In the genomic region with DNA sequence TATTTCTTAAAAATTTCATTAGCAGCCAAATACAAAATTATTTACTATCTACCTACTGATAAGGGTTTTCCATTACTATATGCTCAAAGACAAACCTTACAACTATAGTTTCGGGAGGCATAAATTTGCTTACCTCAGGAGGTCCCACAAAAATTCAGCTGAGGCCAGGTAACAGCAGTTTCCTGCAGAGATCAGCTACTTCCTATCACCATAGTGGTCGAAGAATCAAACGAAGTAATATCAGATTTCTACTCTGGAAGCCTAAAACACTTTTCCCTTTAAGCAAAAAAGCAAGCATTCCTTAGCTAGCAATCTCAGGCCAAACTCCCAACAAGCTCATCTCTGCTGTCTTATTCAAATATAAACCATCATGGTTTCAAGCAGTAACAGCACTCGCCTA, we compare ENCODE assay signal across 1 cellular context.
TF ChIP-seq lines count a peak whose summit lies in the region.

No MANE protein-coding gene starts in this region.

TF ChIP-seq in H1, 55 proteins besides CTCF, POLR2A, EP300 and RAD21:
- no peak for TF ChIP-seq JUND (IDR thresholded peaks at IDR 0.05; ENCODE audit: low read length)
- no peak for TF ChIP-seq SIN3A (conservative IDR thresholded peaks at IDR 0.05 in 1 of 2, IDR thresholded peaks at IDR 0.05 in 1 of 2; ENCODE audit: low read depth in 1 of 2, low read length in 2 of 2)
- TF ChIP-seq SAP30 (IDR thresholded peaks at IDR 0.05; ENCODE audit: insufficient read depth, insufficient replicate concordance, low read length) = no peak
- TF ChIP-seq BCL11A (IDR thresholded peaks at IDR 0.05; ENCODE audit: low read depth in 2 of 2, low read length in 2 of 2) = no peak
- TF ChIP-seq SRF (IDR thresholded peaks at IDR 0.05; ENCODE audit: low read depth, low read length) = no peak
- no peak for TF ChIP-seq HDAC2 (IDR thresholded peaks at IDR 0.05; ENCODE audit: borderline replicate concordance in 1 of 2, low read depth in 2 of 2, low read length in 2 of 2)
- no peak for TF ChIP-seq RNF2 (IDR thresholded peaks at IDR 0.05; ENCODE audit: borderline replicate concordance, low read depth, low read length, missing control alignments, poor library complexity, severe bottlenecking)
- TF ChIP-seq, protein P1, sequence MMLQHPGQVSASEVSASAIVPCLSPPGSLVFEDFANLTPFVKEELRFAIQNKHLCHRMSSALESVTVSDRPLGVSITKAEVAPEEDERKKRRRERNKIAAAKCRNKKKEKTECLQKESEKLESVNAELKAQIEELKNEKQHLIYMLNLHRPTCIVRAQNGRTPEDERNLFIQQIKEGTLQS (IDR thresholded peaks at IDR 0.05; ENCODE audit: insufficient read depth, low read depth, low read length) = no peak
- no peak for TF ChIP-seq RXRA (IDR thresholded peaks at IDR 0.05; ENCODE audit: insufficient read depth, low read depth, low read length)
- no peak for TF ChIP-seq CBX5 (IDR thresholded peaks at IDR 0.05; ENCODE audit: low read depth, low read length)
- TF ChIP-seq SP2 (IDR thresholded peaks at IDR 0.05; ENCODE audit: low read length) = no peak
- TF ChIP-seq RFX5 (IDR thresholded peaks at IDR 0.05; ENCODE audit: borderline replicate concordance, low read depth, low read length) = no peak
- no peak for TF ChIP-seq EGR1 (IDR thresholded peaks at IDR 0.05; ENCODE audit: borderline replicate concordance, low read depth, low read length)
- no peak for TF ChIP-seq PHF8 (conservative IDR thresholded peaks at IDR 0.05; ENCODE audit: low read depth, low read length)
- no peak for TF ChIP-seq GABPA (IDR thresholded peaks at IDR 0.05; ENCODE audit: borderline replicate concordance, insufficient read depth, low read length)
- no peak for TF ChIP-seq EZH2 (IDR thresholded peaks at IDR 0.05; ENCODE audit: low read depth, low read length, severe bottlenecking)
- no peak for TF ChIP-seq CREB1 (IDR thresholded peaks at IDR 0.05)
